ENCODE assay signal across 1 cellular context in the genomic region with DNA sequence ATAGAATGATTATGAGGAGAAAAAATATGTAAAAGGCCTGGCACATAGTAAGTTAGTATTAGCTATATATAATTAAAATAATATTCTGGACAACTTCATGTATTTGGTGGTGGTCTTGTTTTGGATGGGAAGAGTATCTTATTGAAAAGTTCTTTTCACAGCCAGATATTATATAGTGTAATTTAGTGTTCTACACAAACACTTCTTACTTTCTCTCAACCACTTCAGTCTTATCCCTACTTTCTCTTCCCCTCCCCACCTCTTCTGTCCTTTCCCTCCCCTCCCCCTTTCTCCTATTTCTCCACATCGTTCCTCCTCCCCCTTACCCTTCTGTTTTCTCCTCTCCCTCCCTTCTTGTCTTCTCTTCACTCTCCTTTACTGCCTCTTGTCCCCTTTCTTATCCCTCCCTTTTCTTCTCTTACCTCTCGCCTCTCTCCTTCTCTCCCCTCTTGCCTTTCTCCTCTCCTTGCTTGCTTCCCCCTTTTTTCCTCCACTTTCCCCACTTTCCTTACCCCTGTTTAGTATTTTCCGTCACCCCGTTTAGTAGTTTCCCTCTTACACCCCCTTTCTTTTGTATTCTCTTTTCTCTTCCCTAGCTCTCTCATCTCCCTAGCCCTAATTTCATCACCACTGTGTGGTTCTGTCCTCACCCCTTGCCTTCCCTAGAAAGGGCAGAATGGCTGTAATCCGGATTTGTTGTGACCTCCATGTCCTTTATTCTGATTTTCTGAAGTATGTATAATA.
TF ChIP-seq lines count a peak whose summit lies in the region.

No MANE protein-coding gene starts in this region.

TF ChIP-seq in IMR-90, 13 proteins besides CTCF, POLR2A, EP300 and RAD21:
- TF ChIP-seq RFX5 (IDR thresholded peaks at IDR 0.05; ENCODE audit: low read depth, low read length) (no peak), CHD1 (IDR thresholded peaks at IDR 0.05; ENCODE audit: low read depth, low read length) (no peak), RCOR1 (IDR thresholded peaks at IDR 0.05; ENCODE audit: insufficient replicate concordance, low read length) (no peak), USF2 (IDR thresholded peaks at IDR 0.05; ENCODE audit: low read depth, low read length) (no peak), CEBPB (IDR thresholded peaks at IDR 0.05; ENCODE audit: low read depth, low read length) (no peak), MAFK (IDR thresholded peaks at IDR 0.05; ENCODE audit: low read depth, low read length) (no peak), MXI1 (IDR thresholded peaks at IDR 0.05; ENCODE audit: borderline replicate concordance, low read depth, low read length) (no peak), SMC3 (IDR thresholded peaks at IDR 0.05; ENCODE audit: low read depth, low read length) (no peak), NFE2L2 (IDR thresholded peaks at IDR 0.05; ENCODE audit: low read depth, low read length) (no peak), FOS (IDR thresholded peaks at IDR 0.05; ENCODE audit: low read depth, low read length) (no peak), BHLHE40 (IDR thresholded peaks at IDR 0.05; ENCODE audit: low read depth, low read length) (no peak), MAZ (IDR thresholded peaks at IDR 0.05; ENCODE audit: borderline replicate concordance, low read depth, low read length) (no peak)
- TF ChIP-seq, protein P1, sequence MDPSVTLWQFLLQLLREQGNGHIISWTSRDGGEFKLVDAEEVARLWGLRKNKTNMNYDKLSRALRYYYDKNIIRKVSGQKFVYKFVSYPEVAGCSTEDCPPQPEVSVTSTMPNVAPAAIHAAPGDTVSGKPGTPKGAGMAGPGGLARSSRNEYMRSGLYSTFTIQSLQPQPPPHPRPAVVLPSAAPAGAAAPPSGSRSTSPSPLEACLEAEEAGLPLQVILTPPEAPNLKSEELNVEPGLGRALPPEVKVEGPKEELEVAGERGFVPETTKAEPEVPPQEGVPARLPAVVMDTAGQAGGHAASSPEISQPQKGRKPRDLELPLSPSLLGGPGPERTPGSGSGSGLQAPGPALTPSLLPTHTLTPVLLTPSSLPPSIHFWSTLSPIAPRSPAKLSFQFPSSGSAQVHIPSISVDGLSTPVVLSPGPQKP (IDR thresholded peaks at IDR 0.05; ENCODE audit: borderline replicate concordance, low read depth, low read length) = no peak
